Comparison of ENCODE assay signal across 8 cellular contexts in genomic region chr17:81295678-81296381, GRCh38. TPM values are rescaled to one million over a fixed set of nuclear protein-coding genes. Genes with fewer than 3 reads are reported as not detected.
A peak's percentile ranks its signal among the peaks of the same experiment; 100 is the strongest.
DNase-seq lines count a peak whose midpoint lies in the region; TF ChIP-seq lines count a peak whose summit lies in the region.

No MANE protein-coding gene starts in this region.

- no peaks in the 10 kb centered on the region for H3K36me3 ChIP-seq in endodermal cell (ENCODE audit: control insufficient read depth, insufficient read depth, low read length)
- H3K36me3 ChIP-seq in mucosa of stomach (ENCODE audit: control insufficient read depth, insufficient read depth, low read length): no peaks in the 10 kb centered on the region
- no peaks in the 10 kb centered on the region for H3K36me3 ChIP-seq in thyroid gland

- H3K9ac ChIP-seq in endodermal cell (ENCODE audit: extremely low read depth, low read length, poor library complexity, severe bottlenecking): peak overlapping the region; percentile 68
- peak overlapping the region; percentile 87 for H3K9ac ChIP-seq in mucosa of stomach (ENCODE audit: low read length)

- no peaks in the 10 kb centered on the region for H3K27me3 Mint-ChIP-seq in endodermal cell (ENCODE audit: insufficient read depth)

- H3K4me1 ChIP-seq in endodermal cell (ENCODE audit: control insufficient read depth, insufficient read depth, low read length): no peaks in the 10 kb centered on the region
- peaks cover 26% of the 10 kb centered on the region for H3K4me1 ChIP-seq in mucosa of stomach (ENCODE audit: control insufficient read depth, insufficient read depth, low read length)
- peaks cover 18 to 33% of the 10 kb centered on the region in 2 donors for H3K4me1 ChIP-seq in thyroid gland

- no peaks in the 10 kb centered on the region for H3K27me3 ChIP-seq in endodermal cell (ENCODE audit: control insufficient read depth, insufficient read depth, low read length, poor library complexity, severe bottlenecking)
- H3K27me3 ChIP-seq in mucosa of stomach (ENCODE audit: control insufficient read depth, insufficient read depth, low read length): no peaks in the 10 kb centered on the region
- no peaks in the 10 kb centered on the region for H3K27me3 ChIP-seq in thyroid gland

- POLR2A ChIA-PET in HEK293T (lab: Yijun Ruan, JAX): interaction anchor here (0.6 to 1.6 kb wide), 16 partner anchors 11 to 388 kb away, joined by 3 to 7 read pairs (median 3); partner anchors contain the start of genes ARL16, BAHCC1, FAAP100 and HGS

- H3K9me3 Mint-ChIP-seq in endodermal cell: no peaks in the 10 kb centered on the region

- TF ChIP-seq CTCF in endodermal cell (conservative IDR thresholded peaks at IDR 0.05) (peak; percentile 70), thyroid gland (IDR thresholded peaks at IDR 0.05) (peak in 4 of 6 experiments; percentile 39 to 48 (median 42))

- peak overlapping the region; percentile 83 for H3K4me3 Mint-ChIP-seq in endodermal cell

- peak overlapping the region; percentile 94 for H3K27ac Mint-ChIP-seq in endodermal cell

- H3K27ac ChIP-seq in endodermal cell (ENCODE audit: low read depth, low read length): peak overlapping the region; percentile 22
- peak overlapping the region; percentile 90 to 97 (median 94) for H3K27ac ChIP-seq in thyroid gland

- peak overlapping the region; percentile 92 for H3K4me3 ChIP-seq in endodermal cell (ENCODE audit: low read length)
- peak overlapping the region; percentile 75 for H3K4me3 ChIP-seq in mucosa of stomach (ENCODE audit: low read length)
- peak overlapping the region; percentile 91 to 99 (median 93) for H3K4me3 ChIP-seq in thyroid gland (replicated peaks in 1 of 3)

- WGBS in endodermal cell (ENCODE audit: insufficient coverage in 1 of 2, insufficient read length in 1 of 2), 2 experiments: 40 to 42% methylated on average over 21 to 22 of the region's 22 CpGs
- WGBS in thyroid gland, 2 donors: 24 to 25% methylated on average over 22 of the region's 22 CpGs

- H3K9me3 ChIP-seq in endodermal cell (ENCODE audit: control insufficient read depth, low read length): no peaks in the 10 kb centered on the region
- no peaks in the 10 kb centered on the region for H3K9me3 ChIP-seq in mucosa of stomach (ENCODE audit: control insufficient read depth, low read length)
- H3K9me3 ChIP-seq in thyroid gland: no peaks in the 10 kb centered on the region

- CTCF ChIA-PET in HEK293T (lab: Yijun Ruan, JAX): interaction anchor here (1.0 to 2.0 kb wide), 2 partner anchors 14 to 189 kb away, joined by 3 to 5 read pairs; no protein-coding TSS in a partner anchor

- TF ChIP-seq POLR2A in thyroid gland (IDR thresholded peaks at IDR 0.05): peak in 1 of 2 donors; percentile 50

- DNase-seq in G401 (ENCODE audit: low spot score) (peak; percentile 88), HEK293T (ENCODE audit: extremely low spot score) (peak; percentile 59), NCI-H345 (lab: John Stamatoyannopoulos, UW) (peak; percentile 64), endodermal cell (peak; percentile 89), thyroid gland (peak; percentile 72 to 75), medulla oblongata (ENCODE audit: extremely low spot score) (no peak)
- DNase-seq in activated CD4-positive, alpha-beta T cell treated with anti-CD3 and anti-CD28 coated beads, Interleukin-2, amount 50 U/mL, for 1 hour: peak; percentile 51

- peaks cover 6% of the 10 kb centered on the region for H3K36me3 Mint-ChIP-seq in endodermal cell (ENCODE audit: low read depth)

- intact Hi-C loops in thyroid gland (cut with DNase I): no loop called here

- peaks cover 9% of the 10 kb centered on the region for H3K4me1 Mint-ChIP-seq in endodermal cell

- in situ Hi-C loops in G401 (cut with HindIII; ENCODE audit: low sequenced_read_pairs): no loop called here

TF ChIP-seq in HEK293T, 16 proteins besides CTCF, POLR2A, EP300 and RAD21:
- TF ChIP-seq TARDBP (IDR thresholded peaks at IDR 0.05) (no peak), BHLHE40 (IDR thresholded peaks at IDR 0.05; ENCODE audit: borderline replicate concordance) (no peak), FOXM1 (IDR thresholded peaks at IDR 0.05; ENCODE audit: borderline replicate concordance) (0 out of 2 replicates have a peak, but pooled peaks have one; percentile 22), ZNF384 (IDR thresholded peaks at IDR 0.05) (peak; percentile 88)

RNA-seq across cellular contexts. Expression of gene SLC38A10, which starts 0.7 kb away (rescaled TPM):
- 76.9 and 90.6 TPM in 2 replicates for total RNA-seq in G401 (2014; rRNA removed; shearing (Covaris generic))
- total RNA-seq in endodermal cell (10 to 100 TPM; 60.2 to 90.3 TPM), thyroid gland (100 to 1,000 TPM in 3 of 4 donors, 10 to 100 TPM in 1; 81.8 to 140 (median 121) TPM)
- 30.6 TPM for polyA plus RNA-seq in endodermal cell (2013, experiment 1 of 2)
- 33.5 TPM for polyA plus RNA-seq in endodermal cell (2013, experiment 2 of 2)

RNA-seq across cellular contexts. Expression of gene NDUFAF8, which starts 56.7 kb away (rescaled TPM):
- total RNA-seq in G401 (2014; rRNA removed; shearing (Covaris generic)): 151 and 156 TPM in 2 replicates
- total RNA-seq in endodermal cell (10 to 100 TPM; 42.7 to 48.7 TPM), thyroid gland (100 to 1,000 TPM in 1 of 4 donors, 10 to 100 TPM in 3; 17.0 to 107 (median 53.7) TPM)
- polyA plus RNA-seq in endodermal cell (2013, experiment 1 of 2): 60.9 TPM
- 52.0 TPM for polyA plus RNA-seq in endodermal cell (2013, experiment 2 of 2)

RNA-seq across cellular contexts. Expression of gene TEPSIN, which starts 57.0 kb away (rescaled TPM):
- total RNA-seq in G401 (2014; rRNA removed; shearing (Covaris generic)): 14.4 and 18.1 TPM in 2 replicates
- total RNA-seq in endodermal cell (10 to 100 TPM; 30.0 to 45.0 TPM), thyroid gland (10 to 100 TPM; 37.9 to 82.2 (median 64.9) TPM)
- polyA plus RNA-seq in endodermal cell (2013, experiment 1 of 2): 24.6 TPM
- 21.1 TPM for polyA plus RNA-seq in endodermal cell (2013, experiment 2 of 2)
